In the genomic region with DNA sequence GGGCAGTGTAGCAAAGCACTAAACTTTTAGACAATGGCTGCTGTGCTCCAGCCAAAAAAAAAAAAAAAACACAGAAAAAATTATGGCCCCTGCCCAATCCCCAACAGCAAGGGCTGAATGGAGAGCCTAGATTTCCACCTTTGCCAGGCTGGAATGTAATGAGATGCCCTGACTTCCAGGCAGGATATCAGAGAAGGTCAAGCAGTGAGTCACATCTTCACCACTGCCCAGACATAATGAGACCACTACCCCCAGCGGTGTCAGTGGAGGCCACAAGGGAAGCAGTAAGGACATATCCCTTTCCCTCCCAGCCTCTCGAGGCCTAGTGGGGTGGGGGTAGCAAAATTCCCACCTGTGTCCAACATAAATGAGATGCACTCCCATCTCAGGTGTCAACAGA, we compare ENCODE assay signal across 14 cellular contexts.
"Had no signal": no experiment of that assay in that cellular context is flagged by ENCODE, and none has a peak within 500 bp of the region (broad histone marks: within the 10 kb centered on the region; RNA-seq: fewer than 3 reads in every experiment).

No MANE protein-coding gene starts in this region.

- H3K4me3 ChIP-seq: adrenal gland, body of pancreas, colonic mucosa, left lung, tibial artery, uterus had no signal

- ATAC-seq: body of pancreas; left lung; naive thymus-derived CD4-positive, alpha-beta T cell had no signal

- H3K4me1 ChIP-seq: adrenal gland, body of pancreas, colonic mucosa, left lung, tibial artery, uterus had no signal

- H3K9me3 ChIP-seq: adrenal gland, body of pancreas, colonic mucosa, left lung, neutrophil, tibial artery, uterus had no signal

- H3K36me3 ChIP-seq: adrenal gland, colonic mucosa, left lung, neutrophil, tibial artery, uterus had no signal

- H3K27me3 ChIP-seq: adrenal gland, body of pancreas, left lung, neutrophil had no signal

- DNase-seq: activated CD4-positive, alpha-beta T cell treated with anti-CD3 and anti-CD28 coated beads, Interleukin-2, amount 50 U/mL, for 1 hour; activated naive CD4-positive, alpha-beta T cell treated with anti-CD3 and anti-CD28 coated beads, Interleukin-2, amount 50 U/mL, for 16 hours; body of pancreas; central memory CD4-positive, alpha-beta T cell; colonic mucosa; left lung; mammary epithelial cell; naive thymus-derived CD4-positive, alpha-beta T cell; stimulated activated CD4-positive, alpha-beta T cell treated with anti-CD3 and anti-CD28 coated beads, Interleukin-4, amount 100 ng/mL, for 24 hours; stimulated activated naive CD4-positive, alpha-beta T cell; tibial artery; uterus had no signal

- H3K27ac ChIP-seq: adrenal gland, body of pancreas, colonic mucosa, left lung, neutrophil, tibial artery, uterus had no signal
